ENCODE assay signal across 8 cellular contexts in genomic region chr16:14303654-14304394, GRCh38.
DNase-seq lines count a peak whose midpoint lies in the region; ATAC-seq and TF ChIP-seq lines count a peak whose summit lies in the region.

No MANE protein-coding gene starts in this region.

- no peak for DNase-seq in natural killer cell treated with Interleukin-12 subunit alpha and Interleukin-12 subunit beta and Interleukin-15 and Interleukin-18, amount 100 ng/mL, for 72 hours (ENCODE audit: low spot score)
- DNase-seq in natural killer cell (no peak), MCF 10A (ENCODE audit: unreplicated experiment) (no peak), mesenchymal stem cell (peak; percentile 38), NCI-H1694 (lab: John Stamatoyannopoulos, UW) (no peak)

- peak overlapping the region in 1 of 2 experiments; percentile 61 for H3K14ac ChIP-seq in mesenchymal stem cell (ENCODE audit: low read length in 2 of 2)

- peak overlapping the region; percentile 89 for H3K9ac ChIP-seq in mesenchymal stem cell (ENCODE audit: low read length)

- no peak overlapping the region for H2BK120ac ChIP-seq in mesenchymal stem cell (ENCODE audit: low read depth, low read length)

- peak overlapping the region; percentile 31 for H4K91ac ChIP-seq in mesenchymal stem cell (ENCODE audit: low read length)

- peak overlapping the region; percentile 64 for H2AK5ac ChIP-seq in mesenchymal stem cell (ENCODE audit: low read length, severe bottlenecking)

- H3K9me3 ChIP-seq in mesenchymal stem cell (ENCODE audit: control insufficient read depth, low read length) = no peaks in the 10 kb centered on the region

- no peaks in the 10 kb centered on the region for H3K79me1 ChIP-seq in mesenchymal stem cell (replicated peaks; ENCODE audit: low read length, poor library complexity, severe bottlenecking)

- H4K8ac ChIP-seq in mesenchymal stem cell (ENCODE audit: low read length) = peak overlapping the region; percentile 57

- H2AFZ ChIP-seq in mesenchymal stem cell (ENCODE audit: low read depth, low read length) = no peak overlapping the region

- peaks cover 21 to 23% of the 10 kb centered on the region in 2 donors for H3K27me3 Mint-ChIP-seq in natural killer cell treated with Interleukin-12 subunit alpha and Interleukin-12 subunit beta and Interleukin-15 and Interleukin-18, amount 100 ng/mL, for 72 hours
- H3K27me3 Mint-ChIP-seq in natural killer cell (ENCODE audit: low read depth in 2 of 2) (peaks cover 16 to 35% of the 10 kb centered on the region in 2 donors), MCF 10A (ENCODE audit: insufficient read depth, unreplicated experiment) (no peaks in the 10 kb centered on the region)

- no peak overlapping the region for H3K27ac Mint-ChIP-seq in natural killer cell treated with Interleukin-12 subunit alpha and Interleukin-12 subunit beta and Interleukin-15 and Interleukin-18, amount 100 ng/mL, for 72 hours
- H3K27ac Mint-ChIP-seq in natural killer cell = no peak overlapping the region
- no peak overlapping the region for H3K27ac Mint-ChIP-seq in MCF 10A (ENCODE audit: low read depth, unreplicated experiment)

- no TSS peak for BruUV-seq in MCF 10A (replicated peaks; lab: Mats Ljungman, UMichigan)

- H2BK15ac ChIP-seq in mesenchymal stem cell (ENCODE audit: low read depth, poor library complexity, severe bottlenecking) = peak overlapping the region; percentile 82

- H3K4me3 Mint-ChIP-seq in natural killer cell treated with Interleukin-12 subunit alpha and Interleukin-12 subunit beta and Interleukin-15 and Interleukin-18, amount 100 ng/mL, for 72 hours = peak overlapping the region; percentile 58
- H3K4me3 Mint-ChIP-seq in natural killer cell (no peak overlapping the region), MCF 10A (ENCODE audit: unreplicated experiment) (peak overlapping the region; percentile 81)

- H3K36me3 ChIP-seq in mesenchymal stem cell (ENCODE audit: control insufficient read depth in 1 of 2, insufficient read depth in 2 of 2, low read depth in 1 of 2, low read length in 2 of 2) = peaks cover 0 to 3% of the 10 kb centered on the region in 2 experiments

- WGBS in mesenchymal stem cell = 15% methylated on average over 29 of the region's 30 CpGs

- H3K4me3 ChIP-seq in mesenchymal stem cell (ENCODE audit: insufficient read depth in 1 of 2, low read depth in 1 of 2, low read length in 2 of 2) = peak overlapping the region; percentile 68 to 92

- H3K23ac ChIP-seq in mesenchymal stem cell (ENCODE audit: low read length in 2 of 2) = no peak overlapping the region

- peaks cover 28% of the 10 kb centered on the region for H3K4me1 ChIP-seq in mesenchymal stem cell (ENCODE audit: control insufficient read depth, insufficient read depth, low read depth, low read length)

- H3K9me3 Mint-ChIP-seq in natural killer cell treated with Interleukin-12 subunit alpha and Interleukin-12 subunit beta and Interleukin-15 and Interleukin-18, amount 100 ng/mL, for 72 hours = no peaks in the 10 kb centered on the region
- no peaks in the 10 kb centered on the region for H3K9me3 Mint-ChIP-seq in natural killer cell
- H3K9me3 Mint-ChIP-seq in MCF 10A (ENCODE audit: unreplicated experiment) = no peaks in the 10 kb centered on the region

- H3K36me3 Mint-ChIP-seq in natural killer cell treated with Interleukin-12 subunit alpha and Interleukin-12 subunit beta and Interleukin-15 and Interleukin-18, amount 100 ng/mL, for 72 hours = no peaks in the 10 kb centered on the region
- H3K36me3 Mint-ChIP-seq in natural killer cell = no peaks in the 10 kb centered on the region
- peaks cover 11% of the 10 kb centered on the region for H3K36me3 Mint-ChIP-seq in MCF 10A (ENCODE audit: insufficient read depth, unreplicated experiment)

- CTCF ChIA-PET in MCF 10A (lab: Yijun Ruan, JAX) = interaction anchor here (0.7 to 1.2 kb wide), 3 partner anchors 14 to 381 kb away, joined by 4 to 5 read pairs (median 5); no protein-coding TSS in a partner anchor

- peaks cover 7 to 10% of the 10 kb centered on the region in 2 donors for H3K4me1 Mint-ChIP-seq in natural killer cell treated with Interleukin-12 subunit alpha and Interleukin-12 subunit beta and Interleukin-15 and Interleukin-18, amount 100 ng/mL, for 72 hours (ENCODE audit: low read depth in 2 of 2)
- peaks cover 8 to 20% of the 10 kb centered on the region in 2 donors for H3K4me1 Mint-ChIP-seq in natural killer cell
- peaks cover 50% of the 10 kb centered on the region for H3K4me1 Mint-ChIP-seq in MCF 10A (ENCODE audit: insufficient read depth, unreplicated experiment)

- peak overlapping the region in 1 of 2 experiments; percentile 52 for H2BK12ac ChIP-seq in mesenchymal stem cell (ENCODE audit: low read length in 2 of 2)

- no peak overlapping the region for H2BK5ac ChIP-seq in mesenchymal stem cell (ENCODE audit: low read depth, low read length, poor library complexity, severe bottlenecking)

- intact Hi-C loops in natural killer cell (cut with micrococcal nuclease) (no loop called here), MCF 10A (cut with micrococcal nuclease) (loop anchor here (5.0 kb wide), 1 partner anchor 93 kb away; no protein-coding TSS in a partner anchor)

- POLR2A ChIA-PET in MCF 10A (lab: Yijun Ruan, JAX) = interaction anchor here (0.6 to 3.4 kb wide), 5 partner anchors 13 to 1176 kb away, joined by 3 to 19 read pairs (median 3); no protein-coding TSS in a partner anchor

- peak overlapping the region; percentile 66 for H3K27ac ChIP-seq in mesenchymal stem cell (ENCODE audit: low read length, poor library complexity, severe bottlenecking)

- no peak for ATAC-seq in natural killer cell treated with Interleukin-12 subunit alpha and Interleukin-12 subunit beta and Interleukin-15 and Interleukin-18, amount 100 ng/mL, for 72 hours
- ATAC-seq in natural killer cell (no peak), HG02970 (IDR thresholded peaks at IDR 0.05; ENCODE audit: low FRiP score, unreplicated experiment) (no peak), GM21381 (IDR thresholded peaks at IDR 0.05; ENCODE audit: unreplicated experiment) (no peak), HG03097 (IDR thresholded peaks at IDR 0.05; ENCODE audit: low FRiP score, unreplicated experiment) (no peak)

- H3K4me2 ChIP-seq in mesenchymal stem cell (ENCODE audit: low read length, poor library complexity, severe bottlenecking) = peak overlapping the region; percentile 81

- peak overlapping the region in 1 of 2 experiments; percentile 60 for H3K4ac ChIP-seq in mesenchymal stem cell (ENCODE audit: low read depth in 1 of 2, low read length in 2 of 2)

- H3K27me3 ChIP-seq in mesenchymal stem cell (ENCODE audit: control insufficient read depth in 1 of 2, insufficient read depth in 1 of 2, low read length in 2 of 2) = no peaks in the 10 kb centered on the region

- no peak for TF ChIP-seq CTCF in natural killer cell (IDR thresholded peaks at IDR 0.05)
- TF ChIP-seq CTCF in MCF 10A (IDR thresholded peaks at IDR 0.05; ENCODE audit: unreplicated experiment) = no peak

- H3K18ac ChIP-seq in mesenchymal stem cell (ENCODE audit: low read depth in 1 of 2, low read length in 2 of 2) = peak overlapping the region in 1 of 2 experiments; percentile 28
